Comparison of ENCODE assay signal across 10 cellular contexts in genomic region chr7:55774327-55775050, GRCh38.
A peak's percentile ranks its signal among the peaks of the same experiment; 100 is the strongest.
DNase-seq lines count a peak whose midpoint lies in the region; ATAC-seq and TF ChIP-seq lines count a peak whose summit lies in the region.
"Had no signal": no experiment of that assay in that cellular context is flagged by ENCODE, and none has a peak within 500 bp of the region (broad histone marks: within the 10 kb centered on the region; RNA-seq: fewer than 3 reads in every experiment).

No MANE protein-coding gene starts in this region.

- peak; percentile 96 for ATAC-seq in esophagus mucosa
- ATAC-seq in activated T-helper 17 cell treated with anti-CD3 and anti-CD28 coated beads, Interleukin-2, amount 50 U/mL, for 72 hours (replicated peaks), result no peak
- ATAC-seq in stimulated activated naive B cell treated with anti-CD40 and anti-IgM and Interleukin-4, amounts not matched to agents 10 μg/mL and 1 μg/mL and 100 μg/mL, for 72 hours (replicated peaks), result no peak

- no peak for TF ChIP-seq CTCF in LNCaP clone FGC (IDR thresholded peaks at IDR 0.05; ENCODE audit: control insufficient read depth, extremely low read depth, insufficient read depth)

- H3K27me3 Mint-ChIP-seq in activated T-helper 17 cell treated with anti-CD3 and anti-CD28 coated beads, Interleukin-2, amount 50 U/mL, for 72 hours, result no peaks in the 10 kb centered on the region
- no peaks in the 10 kb centered on the region for H3K27me3 Mint-ChIP-seq in stimulated activated naive B cell treated with anti-CD40 and anti-IgM and Interleukin-4, amounts not matched to agents 10 μg/mL and 1 μg/mL and 100 μg/mL, for 72 hours

- no peak overlapping the region for H3K27ac Mint-ChIP-seq in activated T-helper 17 cell treated with anti-CD3 and anti-CD28 coated beads, Interleukin-2, amount 50 U/mL, for 72 hours
- H3K27ac Mint-ChIP-seq in stimulated activated naive B cell treated with anti-CD40 and anti-IgM and Interleukin-4, amounts not matched to agents 10 μg/mL and 1 μg/mL and 100 μg/mL, for 72 hours, result no peak overlapping the region

- H3K4me3 Mint-ChIP-seq in activated T-helper 17 cell treated with anti-CD3 and anti-CD28 coated beads, Interleukin-2, amount 50 U/mL, for 72 hours, result no peak overlapping the region
- H3K4me3 Mint-ChIP-seq in stimulated activated naive B cell treated with anti-CD40 and anti-IgM and Interleukin-4, amounts not matched to agents 10 μg/mL and 1 μg/mL and 100 μg/mL, for 72 hours, result no peak overlapping the region

- H3K4me3 ChIP-seq in LNCaP clone FGC (ENCODE audit: low read depth, low read length), result no peak overlapping the region

- H3K36me3 Mint-ChIP-seq in activated T-helper 17 cell treated with anti-CD3 and anti-CD28 coated beads, Interleukin-2, amount 50 U/mL, for 72 hours (ENCODE audit: low read depth), result peaks cover 13% of the 10 kb centered on the region
- H3K36me3 Mint-ChIP-seq in stimulated activated naive B cell treated with anti-CD40 and anti-IgM and Interleukin-4, amounts not matched to agents 10 μg/mL and 1 μg/mL and 100 μg/mL, for 72 hours, result peaks cover 0 to 8% of the 10 kb centered on the region in 2 donors

- H3K4me1 Mint-ChIP-seq in activated T-helper 17 cell treated with anti-CD3 and anti-CD28 coated beads, Interleukin-2, amount 50 U/mL, for 72 hours, result no peaks in the 10 kb centered on the region
- no peaks in the 10 kb centered on the region for H3K4me1 Mint-ChIP-seq in stimulated activated naive B cell treated with anti-CD40 and anti-IgM and Interleukin-4, amounts not matched to agents 10 μg/mL and 1 μg/mL and 100 μg/mL, for 72 hours

- DNase-seq in LNCaP clone FGC (ENCODE audit: low read depth) (peak; percentile 23), NCI-H748 treated with DMSO at 0.1 percent for 48 hours (lab: John Stamatoyannopoulos, UW) (peak; percentile 90), retina (peak; percentile 22), AG08396 (ENCODE audit: low spot score) (no peak), NOMO-1 (lab: John Stamatoyannopoulos, UW; ENCODE audit: unreplicated experiment in 2 of 2) (no peak)
- DNase-seq in stimulated activated naive B cell treated with anti-CD40 and anti-IgM and Interleukin-4, amounts not matched to agents 10 μg/mL and 1 μg/mL and 100 μg/mL, for 72 hours, result no peak
- DNase-seq: activated naive CD4-positive, alpha-beta T cell treated with Interleukin-2 at 50 U/mL for 16 hours; NCI-H226 had no signal

- H3K9me3 Mint-ChIP-seq in activated T-helper 17 cell treated with anti-CD3 and anti-CD28 coated beads, Interleukin-2, amount 50 U/mL, for 72 hours, result no peaks in the 10 kb centered on the region
- peaks cover 0 to 4% of the 10 kb centered on the region in 2 donors for H3K9me3 Mint-ChIP-seq in stimulated activated naive B cell treated with anti-CD40 and anti-IgM and Interleukin-4, amounts not matched to agents 10 μg/mL and 1 μg/mL and 100 μg/mL, for 72 hours

Comparison
In these comparisons a context has a peak if more than half of its experiments do, and no peak if none do; other contexts are left out.
1. DNase-seq: peak in LNCaP clone FGC (single experiment), NCI-H748 treated with DMSO at 0.1 percent for 48 hours (single experiment) and retina (single experiment); none in AG08396 (single experiment), NOMO-1 (0 of 2) and stimulated activated naive B cell treated with anti-CD40 and anti-IgM and Interleukin-4, amounts not matched to agents 10 μg/mL and 1 μg/mL and 100 μg/mL, for 72 hours (single experiment).